In genomic region chr10:119339099-119339498, GRCh38 we compare ENCODE assay signal across 26 cellular contexts.
A peak's percentile ranks its signal among the peaks of the same experiment; 100 is the strongest.
DNase-seq lines count a peak whose midpoint lies in the region; TF ChIP-seq lines count a peak whose summit lies in the region.
"Had no signal": no experiment of that assay in that cellular context is flagged by ENCODE, and none has a peak within 500 bp of the region (broad histone marks: within the 10 kb centered on the region; RNA-seq: fewer than 3 reads in every experiment).

No MANE protein-coding gene starts in this region.

- H3K9ac ChIP-seq in BLaER1: no peak overlapping the region
- H3K9ac ChIP-seq in rectal smooth muscle tissue (ENCODE audit: low read length): no peak overlapping the region
- H3K9ac ChIP-seq: KMS-11, SK-N-SH had no signal

- peak overlapping the region; percentile 7; the same call in 1 of the 2 replicates for H3K4me2 ChIP-seq in BLaER1
- H3K4me2 ChIP-seq: KMS-11, SK-N-SH, smooth muscle cell had no signal

- H4K20me1 ChIP-seq in BLaER1: no peaks in the 10 kb centered on the region

- H3K9me3 ChIP-seq in BLaER1 (no peaks in the 10 kb centered on the region), right atrium auricular region (no peaks in the 10 kb centered on the region)
- H3K9me3 ChIP-seq: SK-N-SH, thoracic aorta had no signal

- no peaks in the 10 kb centered on the region for H3K27me3 ChIP-seq in BLaER1
- H3K27me3 ChIP-seq in right atrium auricular region: no peaks in the 10 kb centered on the region
- H3K27me3 ChIP-seq in rectal smooth muscle tissue (ENCODE audit: control insufficient read depth, insufficient read depth, low read length): no peaks in the 10 kb centered on the region

- TF ChIP-seq CTCF in right atrium auricular region (IDR thresholded peaks at IDR 0.05): no peak

- peak; percentile 41 to 53 for DNase-seq in SHP77 (lab: John Stamatoyannopoulos, UW)
- DNase-seq in right atrium auricular region (ENCODE audit: low spot score): no peak
- no peak for DNase-seq in ureter (ENCODE audit: low spot score)
- no peak for DNase-seq in activated CD4-positive, alpha-beta T cell treated with anti-CD3 and anti-CD28 coated beads, Interleukin-2, amount 50 U/mL, for 4 hours
- DNase-seq in H4 (ENCODE audit: low spot score): no peak
- DNase-seq: activated naive CD8-positive, alpha-beta T cell treated with anti-CD3 and anti-CD28 coated beads, Interleukin-2, amount 50 U/mL, for 24 hours; activated T-cell treated with anti-CD3 and anti-CD28 coated beads, Interleukin-2, amount 50 U/mL, for 48 hours; central memory CD4-positive, alpha-beta T cell; GDM1; glutamatergic neuron; H9; midbrain; MM.1S; naive thymus-derived CD4-positive, alpha-beta T cell; NCI-H1417 treated with DMSO at 0.1 percent for 48 hours; NCI-H2081; NCI-H345; occipital lobe; RPMI8226; SK-N-SH; stimulated activated naive CD8-positive, alpha-beta T cell treated with anti-CD3 and anti-CD28 coated beads, Interleukin-15, Interleukin-2, amounts not matched to agents 100 U/mL and 50 U/mL, for 24 hours had no signal

- H3K4me3 ChIP-seq in BLaER1 (no peak overlapping the region), right atrium auricular region (no peak overlapping the region), rectal smooth muscle tissue (ENCODE audit: low read length) (no peak overlapping the region)
- H3K4me3 ChIP-seq: smooth muscle cell, thoracic aorta had no signal

- no peaks in the 10 kb centered on the region for H3K36me3 ChIP-seq in BLaER1
- H3K36me3 ChIP-seq in right atrium auricular region: no peaks in the 10 kb centered on the region
- no peaks in the 10 kb centered on the region for H3K36me3 ChIP-seq in rectal smooth muscle tissue (ENCODE audit: control insufficient read depth, insufficient read depth, low read length)
- H3K36me3 ChIP-seq: thoracic aorta had no signal

- H3K4me1 ChIP-seq in BLaER1 (peaks cover 15% of the 10 kb centered on the region), right atrium auricular region (peaks cover 0 to 90% of the 10 kb centered on the region in 2 donors), rectal smooth muscle tissue (ENCODE audit: control insufficient read depth, insufficient read depth, low read length) (peaks cover 29% of the 10 kb centered on the region)

- no peak overlapping the region for H3K27ac ChIP-seq in BLaER1
- peak overlapping the region; percentile 86 to 91 for H3K27ac ChIP-seq in right atrium auricular region
- peak overlapping the region; percentile 66 for H3K27ac ChIP-seq in rectal smooth muscle tissue (ENCODE audit: low read depth, low read length)
- H3K27ac ChIP-seq: KMS-11, thoracic aorta had no signal

Comparison
In these comparisons a context has a peak if more than half of its experiments do, and no peak if none do; other contexts are left out.
1. DNase-seq: peak in SHP77 (2 of 2); none in right atrium auricular region (single experiment), ureter (single experiment), activated CD4-positive, alpha-beta T cell treated with anti-CD3 and anti-CD28 coated beads, Interleukin-2, amount 50 U/mL, for 4 hours (0 of 2) and H4 (single experiment).